ENCODE assay signal across 10 cellular contexts in the genomic region with DNA sequence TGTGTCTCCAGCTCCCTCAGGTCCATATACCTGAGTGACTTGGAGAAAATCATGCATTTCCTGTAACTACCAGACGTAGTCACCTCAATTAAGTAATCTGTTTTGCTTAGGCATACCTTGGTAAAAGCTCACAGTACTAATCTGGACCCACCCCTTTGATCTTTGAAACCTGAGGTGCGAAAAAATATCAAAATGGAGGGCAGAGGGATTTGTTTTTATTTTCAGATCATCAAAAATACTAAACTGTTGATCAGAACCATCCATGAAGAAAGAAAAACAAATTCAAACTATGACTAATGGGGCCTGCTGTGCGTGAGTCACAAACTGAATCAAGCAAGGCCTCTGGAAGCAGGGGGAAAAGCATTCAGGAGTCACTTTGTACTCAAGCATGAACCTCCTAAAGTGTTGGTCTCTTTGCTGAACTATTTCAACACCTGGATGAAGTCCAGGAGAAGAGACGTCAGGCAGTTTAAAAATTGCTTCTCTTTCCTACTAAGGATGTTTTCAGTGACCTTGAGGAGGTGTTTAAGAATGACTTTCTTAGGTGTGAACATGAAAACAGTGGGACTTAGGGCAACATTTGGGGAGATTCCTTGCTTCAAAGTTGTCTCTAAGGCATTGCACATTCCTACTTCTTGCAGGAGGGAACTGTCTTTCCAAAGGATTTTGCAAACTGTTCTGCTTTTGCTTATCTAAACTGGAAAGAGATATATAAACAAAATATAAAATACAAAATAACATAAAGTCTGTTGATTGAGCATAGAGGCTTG.
DNase-seq lines count a peak whose midpoint lies in the region; ATAC-seq, FAIRE-seq and TF ChIP-seq lines count a peak whose summit lies in the region.
"Had no signal": no experiment of that assay in that cellular context is flagged by ENCODE, and none has a peak within 500 bp of the region (broad histone marks: within the 10 kb centered on the region; RNA-seq: fewer than 3 reads in every experiment).

No MANE protein-coding gene starts in this region.

- no peak overlapping the region for H3K4me3 ChIP-seq in epithelial cell of esophagus (ENCODE audit: low read length)

- H3K27ac Mint-ChIP-seq in activated T-cell treated with anti-CD3 and anti-CD28 coated beads, Interleukin-2, amount 50 U/mL, for 24 hours: no peak overlapping the region
- H3K27ac Mint-ChIP-seq: CD4-positive, alpha-beta T cell had no signal

- H3K36me3 Mint-ChIP-seq in activated T-cell treated with anti-CD3 and anti-CD28 coated beads, Interleukin-2, amount 50 U/mL, for 24 hours (ENCODE audit: low read depth): no peaks in the 10 kb centered on the region

- TF ChIP-seq CTCF in epithelial cell of esophagus (IDR thresholded peaks at IDR 0.05; ENCODE audit: insufficient read depth, low read depth, low read length, missing control alignments): no peak

- peak; percentile 100 for FAIRE-seq in A204.1 (lab: Jason Lieb, UNC)

- no peaks in the 10 kb centered on the region for H3K4me1 Mint-ChIP-seq in activated T-cell treated with anti-CD3 and anti-CD28 coated beads, Interleukin-2, amount 50 U/mL, for 24 hours (ENCODE audit: low read depth)

- H3K4me3 Mint-ChIP-seq in activated T-cell treated with anti-CD3 and anti-CD28 coated beads, Interleukin-2, amount 50 U/mL, for 24 hours: no peak overlapping the region
- H3K4me3 Mint-ChIP-seq: CD4-positive, alpha-beta T cell had no signal

- DNase-seq in LHCN-M2 (ENCODE audit: low read depth) (peak; percentile 97), epithelial cell of esophagus (ENCODE audit: low read depth) (peak; percentile 95), mucosa of gallbladder (ENCODE audit: low spot score) (peak; percentile 18), NCI-H1048 (lab: John Stamatoyannopoulos, UW) (no peak)
- no peak for DNase-seq in activated T-cell treated with anti-CD3 and anti-CD28 coated beads, Interleukin-2, amount 50 U/mL, for 24 hours
- DNase-seq in effector CD4-positive, alpha-beta T cell: no peak
- DNase-seq: CD4-positive, alpha-beta T cell; NCI-H524 had no signal

- H3K27me3 Mint-ChIP-seq in activated T-cell treated with anti-CD3 and anti-CD28 coated beads, Interleukin-2, amount 50 U/mL, for 24 hours: no peaks in the 10 kb centered on the region
- H3K27me3 Mint-ChIP-seq: CD4-positive, alpha-beta T cell had no signal

- peaks cover 2% of the 10 kb centered on the region for H3K9me3 Mint-ChIP-seq in activated T-cell treated with anti-CD3 and anti-CD28 coated beads, Interleukin-2, amount 50 U/mL, for 24 hours
- H3K9me3 Mint-ChIP-seq: CD4-positive, alpha-beta T cell had no signal

- no peak for ATAC-seq in GM19035 (IDR thresholded peaks at IDR 0.05; ENCODE audit: unreplicated experiment)

Comparison
In these comparisons a context has a peak if more than half of its experiments do, and no peak if none do; other contexts are left out.
1. DNase-seq: peak in LHCN-M2 (single experiment), epithelial cell of esophagus (single experiment) and mucosa of gallbladder (single experiment); none in activated T-cell treated with anti-CD3 and anti-CD28 coated beads, Interleukin-2, amount 50 U/mL, for 24 hours (single experiment), NCI-H1048 (single experiment) and effector CD4-positive, alpha-beta T cell (single experiment).